8 cellular contexts compared by ENCODE assay signal in the genomic region with DNA sequence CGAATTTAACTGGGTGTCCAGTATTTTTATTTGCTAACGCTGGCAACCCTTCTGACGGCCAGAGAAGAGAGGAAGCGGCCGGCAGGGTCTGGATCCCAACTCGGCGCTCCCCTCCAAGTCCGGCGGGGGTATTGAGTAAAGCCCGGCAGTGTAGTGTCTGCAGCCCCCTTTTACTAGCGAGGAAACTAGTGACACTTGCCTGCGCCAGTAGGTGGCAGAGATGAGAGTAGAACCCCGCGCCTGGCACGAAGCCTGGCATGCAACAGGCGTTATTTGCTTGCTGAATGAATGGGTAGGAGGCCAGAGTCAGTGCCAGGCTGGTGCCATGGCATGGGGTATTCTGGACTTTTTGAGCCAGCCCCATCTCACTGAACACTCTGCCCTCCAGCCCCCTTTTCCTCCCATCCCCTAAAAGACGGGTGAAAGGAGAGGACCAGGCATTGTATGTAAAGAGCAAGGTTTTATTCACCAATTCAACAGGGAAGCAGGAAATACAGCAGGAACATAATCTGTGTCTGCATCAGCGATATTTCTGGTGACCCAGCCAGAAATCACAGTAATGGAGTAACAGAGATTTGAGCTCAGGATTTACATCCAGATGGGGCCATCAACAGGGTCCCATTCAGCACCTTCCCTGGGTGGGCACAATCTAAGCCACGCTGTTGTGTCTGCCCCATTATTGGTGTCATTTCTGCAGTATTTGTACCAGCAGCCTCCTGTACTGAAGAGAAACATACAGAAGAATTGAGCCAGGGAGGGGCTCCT. TPM values are rescaled to one million over a fixed set of nuclear protein-coding genes. Genes with fewer than 3 reads are reported as not detected.
DNase-seq lines count a peak whose midpoint lies in the region; ATAC-seq, FAIRE-seq and TF ChIP-seq lines count a peak whose summit lies in the region.

No MANE protein-coding gene starts in this region.

- H3K36me3 ChIP-seq in kidney (ENCODE audit: control insufficient read depth in 1 of 2, insufficient read depth in 2 of 2, low read length in 2 of 2), result peaks cover 9 to 13% of the 10 kb centered on the region in 2 donors

- H3K4me3 ChIP-seq in kidney (ENCODE audit: low read length in 2 of 2), result peak overlapping the region; percentile 99

- peaks cover 11 to 35% of the 10 kb centered on the region in 2 donors for H3K4me1 ChIP-seq in kidney (ENCODE audit: control insufficient read depth in 1 of 2, insufficient read depth in 1 of 2, low read depth in 1 of 2, low read length in 2 of 2)

- peak overlapping the region; percentile 78 to 93 for H3K27ac ChIP-seq in kidney (ENCODE audit: low read depth in 2 of 2, low read length in 2 of 2)

- DNase-seq in DMS53 treated with DMSO at 0.1 percent for 48 hours (lab: John Stamatoyannopoulos, UW; ENCODE audit: unreplicated experiment), result peak; percentile 45
- DNase-seq in NCI-H345 treated with DMSO at 0.1 percent for 48 hours (lab: John Stamatoyannopoulos, UW; ENCODE audit: unreplicated experiment), result peak; percentile 56
- DNase-seq in activated CD4-positive, alpha-beta T cell treated with anti-CD3 and anti-CD28 coated beads for 1 hour, result peak; percentile 66
- DNase-seq in cerebellar cortex (ENCODE audit: low spot score), result peak; percentile 82
- DNase-seq in kidney, result peak; percentile 89
- peak; percentile 54 to 59 for DNase-seq in stimulated activated CD4-positive, alpha-beta T cell treated with anti-CD3 and anti-CD28 coated beads, Interleukin-15, amount 100 ng/mL, for 1 hour (ENCODE audit: low read depth in 1 of 2, low spot score in 1 of 2)

- intact Hi-C loops in kidney (cut with DNase I), result no loop called here

- peak overlapping the region; percentile 96 to 97 for H3K9ac ChIP-seq in kidney (ENCODE audit: low read length in 2 of 2)

- ATAC-seq in HG03045 (IDR thresholded peaks at IDR 0.05; ENCODE audit: unreplicated experiment) (peak; percentile 42), HG03039 (IDR thresholded peaks at IDR 0.05; ENCODE audit: unreplicated experiment) (no peak)

- peak; percentile 69 for TF ChIP-seq CTCF in kidney (IDR thresholded peaks at IDR 0.05; ENCODE audit: borderline replicate concordance, extremely low read depth, insufficient read depth)

- no peak for FAIRE-seq in kidney (lab: Jason Lieb, UNC)

- no peaks in the 10 kb centered on the region for H3K9me3 ChIP-seq in kidney (ENCODE audit: control insufficient read depth in 1 of 2, low read length in 2 of 2)

RNA-seq across cellular contexts. Expression of a gene that starts 0.8 kb away (rescaled TPM):
- 39.2 TPM for total RNA-seq in kidney
- polyA plus RNA-seq in kidney (ENCODE audit: insufficient read depth, low read depth, low replicate concordance), result 26.2 TPM

RNA-seq across cellular contexts. Expression of a gene that starts 3.1 kb away (rescaled TPM):
- 11.8 TPM for total RNA-seq in kidney
- 19.7 TPM for polyA plus RNA-seq in kidney (ENCODE audit: insufficient read depth, low read depth, low replicate concordance)

RNA-seq across cellular contexts. Expression of a gene that starts 54.1 kb away (rescaled TPM):
- total RNA-seq in kidney, result 10.3 TPM
- polyA plus RNA-seq in kidney (ENCODE audit: insufficient read depth, low read depth, low replicate concordance), result 11.4 TPM
